In the genomic region with DNA sequence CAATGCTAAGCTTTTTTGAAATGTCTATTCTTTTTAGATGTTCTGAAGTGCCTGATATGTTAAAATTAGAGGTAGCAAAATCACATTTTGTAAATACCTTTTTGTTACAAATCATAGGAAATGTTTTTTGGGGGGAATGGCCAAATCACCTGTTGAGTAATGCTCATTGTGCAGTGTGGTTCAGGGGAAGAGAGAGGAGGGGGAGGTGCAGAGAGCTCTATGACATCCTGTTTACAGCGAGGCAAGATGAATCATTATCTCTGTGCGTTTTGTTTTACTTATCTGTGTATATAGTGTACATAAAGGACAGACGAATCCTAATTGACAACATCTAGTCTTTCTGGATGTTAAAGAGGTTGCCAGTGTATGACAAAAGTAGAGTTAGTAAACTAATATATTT, we compare ENCODE assay signal across 8 cellular contexts. TPM values are rescaled to one million over a fixed set of nuclear protein-coding genes. Genes with fewer than 3 reads are reported as not detected.
DNase-seq lines count a peak whose midpoint lies in the region; ATAC-seq lines count a peak whose summit lies in the region.
"Not testable (repeated sequence)": the region's sequence is repeated elsewhere in the genome, so short reads cannot be mapped to it uniquely, and the experiment has no call there.

No MANE protein-coding gene starts in this region.

- not testable (repeated sequence) for H3K27me3 Mint-ChIP-seq in activated CD4-positive, alpha-beta T cell treated with anti-CD3 and anti-CD28 coated beads for 36 hours; activated T-cell treated with anti-CD3 and anti-CD28 coated beads, Interleukin-2, amount 50 U/mL, for 24 hours; effector memory CD8-positive, alpha-beta T cell; natural killer cell treated with Interleukin-12 subunit alpha and Interleukin-12 subunit beta and Interleukin-15 and Interleukin-18, amount 100 ng/mL, for 72 hours

- H3K27ac Mint-ChIP-seq in activated CD4-positive, alpha-beta T cell treated with anti-CD3 and anti-CD28 coated beads for 36 hours = peak overlapping the region; percentile 90
- H3K27ac Mint-ChIP-seq in activated T-cell treated with anti-CD3 and anti-CD28 coated beads, Interleukin-2, amount 50 U/mL, for 24 hours = peak overlapping the region; percentile 89
- peak overlapping the region; percentile 86 to 89 for H3K27ac Mint-ChIP-seq in activated naive CD4-positive, alpha-beta T cell treated with anti-CD3 and anti-CD28 coated beads, Interleukin-2, amount 50 U/mL, for 72 hours
- H3K27ac Mint-ChIP-seq in effector memory CD8-positive, alpha-beta T cell = peak overlapping the region; percentile 81 to 86
- peak overlapping the region; percentile 24 to 52 for H3K27ac Mint-ChIP-seq in natural killer cell treated with Interleukin-12 subunit alpha and Interleukin-12 subunit beta and Interleukin-15 and Interleukin-18, amount 100 ng/mL, for 72 hours

- CTCF ChIA-PET in activated CD4-positive, alpha-beta T cell treated with anti-CD3 and anti-CD28 coated beads for 36 hours (lab: Charles Lee) = not testable (repeated sequence)

- ATAC-seq in activated CD4-positive, alpha-beta T cell treated with anti-CD3 and anti-CD28 coated beads for 36 hours = peak; percentile 100
- ATAC-seq in activated naive CD4-positive, alpha-beta T cell treated with anti-CD3 and anti-CD28 coated beads, Interleukin-2, amount 50 U/mL, for 72 hours = peak; percentile 80
- peak; percentile 87 for ATAC-seq in effector memory CD8-positive, alpha-beta T cell (replicated peaks)
- ATAC-seq in natural killer cell treated with Interleukin-12 subunit alpha and Interleukin-12 subunit beta and Interleukin-15 and Interleukin-18, amount 100 ng/mL, for 72 hours = peak in 1 of 2 donors; percentile 59
- ATAC-seq in stimulated activated naive CD8-positive, alpha-beta T cell treated with anti-CD3 and anti-CD28 coated beads, Interleukin-15, Interleukin-2, amounts not matched to agents 100 U/mL and 50 U/mL, for 24 hours = peak; percentile 59

- H3K9me3 Mint-ChIP-seq in activated CD4-positive, alpha-beta T cell treated with anti-CD3 and anti-CD28 coated beads for 36 hours (ENCODE audit: low read depth); activated T-cell treated with anti-CD3 and anti-CD28 coated beads, Interleukin-2, amount 50 U/mL, for 24 hours; activated naive CD4-positive, alpha-beta T cell treated with anti-CD3 and anti-CD28 coated beads, Interleukin-2, amount 50 U/mL, for 72 hours; effector memory CD8-positive, alpha-beta T cell; natural killer cell treated with Interleukin-12 subunit alpha and Interleukin-12 subunit beta and Interleukin-15 and Interleukin-18, amount 100 ng/mL, for 72 hours: not testable (repeated sequence)

- peak overlapping the region; percentile 37 for H3K4me3 Mint-ChIP-seq in activated CD4-positive, alpha-beta T cell treated with anti-CD3 and anti-CD28 coated beads for 36 hours
- peak overlapping the region; percentile 18 for H3K4me3 Mint-ChIP-seq in activated T-cell treated with anti-CD3 and anti-CD28 coated beads, Interleukin-2, amount 50 U/mL, for 24 hours
- H3K4me3 Mint-ChIP-seq in effector memory CD8-positive, alpha-beta T cell = peak overlapping the region; percentile 34 to 38
- peak overlapping the region; percentile 38 for H3K4me3 Mint-ChIP-seq in natural killer cell treated with Interleukin-12 subunit alpha and Interleukin-12 subunit beta and Interleukin-15 and Interleukin-18, amount 100 ng/mL, for 72 hours

- POLR2A ChIA-PET in activated CD4-positive, alpha-beta T cell treated with anti-CD3 and anti-CD28 coated beads for 36 hours (lab: Charles Lee) = interaction anchor here (1.2 kb wide), 1 partner anchor 9 kb away, joined by 3 read pairs; a partner anchor contains a TSS

- H3K4me1 Mint-ChIP-seq in activated CD4-positive, alpha-beta T cell treated with anti-CD3 and anti-CD28 coated beads for 36 hours = peaks cover 16% of the 10 kb centered on the region
- peaks cover 18% of the 10 kb centered on the region for H3K4me1 Mint-ChIP-seq in activated T-cell treated with anti-CD3 and anti-CD28 coated beads, Interleukin-2, amount 50 U/mL, for 24 hours (ENCODE audit: low read depth)
- H3K4me1 Mint-ChIP-seq in effector memory CD8-positive, alpha-beta T cell (ENCODE audit: low read depth in 2 of 2) = peaks cover 14 to 15% of the 10 kb centered on the region in 2 donors
- H3K4me1 Mint-ChIP-seq in natural killer cell treated with Interleukin-12 subunit alpha and Interleukin-12 subunit beta and Interleukin-15 and Interleukin-18, amount 100 ng/mL, for 72 hours (ENCODE audit: low read depth in 2 of 2) = not testable (repeated sequence)

- not testable (repeated sequence) for H3K36me3 Mint-ChIP-seq in activated CD4-positive, alpha-beta T cell treated with anti-CD3 and anti-CD28 coated beads for 36 hours (ENCODE audit: low read depth); activated T-cell treated with anti-CD3 and anti-CD28 coated beads, Interleukin-2, amount 50 U/mL, for 24 hours (ENCODE audit: low read depth); effector memory CD8-positive, alpha-beta T cell (ENCODE audit: insufficient read depth); natural killer cell treated with Interleukin-12 subunit alpha and Interleukin-12 subunit beta and Interleukin-15 and Interleukin-18, amount 100 ng/mL, for 72 hours
- H3K36me3 Mint-ChIP-seq in activated naive CD4-positive, alpha-beta T cell treated with anti-CD3 and anti-CD28 coated beads, Interleukin-2, amount 50 U/mL, for 72 hours = peaks cover 6 to 17% of the 10 kb centered on the region in 2 donors

- intact Hi-C loops in activated CD4-positive, alpha-beta T cell treated with anti-CD3 and anti-CD28 coated beads for 36 hours (cut with DNase I, micrococcal nuclease) = not testable (repeated sequence)

- peak; percentile 72 for DNase-seq in DMS53 treated with DMSO at 0.1 percent for 48 hours (lab: John Stamatoyannopoulos, UW; ENCODE audit: unreplicated experiment)
- DNase-seq in NK-92 treated with Interleukin-12 subunit alpha and Interleukin-12 subunit beta, amount 100 ng/mL, for 24 hours (lab: John Stamatoyannopoulos, UW) = peak; percentile 19
- DNase-seq in activated CD4-positive, alpha-beta T cell treated with anti-CD3 and anti-CD28 coated beads for 36 hours = peak; percentile 57
- not testable (repeated sequence) for DNase-seq in activated T-cell treated with anti-CD3 and anti-CD28 coated beads, Interleukin-2, amount 50 U/mL, for 24 hours; natural killer cell treated with Interleukin-12 subunit alpha and Interleukin-12 subunit beta and Interleukin-15 and Interleukin-18, amount 100 ng/mL, for 72 hours (ENCODE audit: low spot score); stimulated activated naive CD8-positive, alpha-beta T cell treated with anti-CD3 and anti-CD28 coated beads, Interleukin-15, Interleukin-2, amounts not matched to agents 100 U/mL and 50 U/mL, for 24 hours
- DNase-seq in activated naive CD4-positive, alpha-beta T cell treated with anti-CD3 and anti-CD28 coated beads, Interleukin-2, amount 50 U/mL, for 72 hours (ENCODE audit: low spot score in 2 of 2) = peak in 1 of 2 donors; percentile 24
- DNase-seq in effector memory CD8-positive, alpha-beta T cell = peak in 1 of 3 experiments; percentile 6

RNA-seq across cellular contexts. Expression of a gene that starts 9.4 kb away (rescaled TPM):
- 100 to 1,000 TPM; 104 to 151 TPM for total RNA-seq in activated CD4-positive, alpha-beta T cell treated with anti-CD3 and anti-CD28 coated beads for 36 hours
- 10 to 100 TPM; 73.6 to 93.5 TPM for total RNA-seq in activated naive CD4-positive, alpha-beta T cell treated with anti-CD3 and anti-CD28 coated beads, Interleukin-2, amount 50 U/mL, for 72 hours
- 10 to 100 TPM; 76.3 to 83.4 TPM for total RNA-seq in natural killer cell treated with Interleukin-12 subunit alpha and Interleukin-12 subunit beta and Interleukin-15 and Interleukin-18, amount 100 ng/mL, for 72 hours

Comparison
In these comparisons a context has a peak if more than half of its experiments do, and no peak if none do; other contexts are left out.
1. H3K27ac Mint-ChIP-seq: peak in every context shown above with its lines; median percentile 90 in activated CD4-positive, alpha-beta T cell treated with anti-CD3 and anti-CD28 coated beads for 36 hours; 89 in activated T-cell treated with anti-CD3 and anti-CD28 coated beads, Interleukin-2, amount 50 U/mL, for 24 hours; 88 in activated naive CD4-positive, alpha-beta T cell treated with anti-CD3 and anti-CD28 coated beads, Interleukin-2, amount 50 U/mL, for 72 hours; 84 in effector memory CD8-positive, alpha-beta T cell; 38 in natural killer cell treated with Interleukin-12 subunit alpha and Interleukin-12 subunit beta and Interleukin-15 and Interleukin-18, amount 100 ng/mL, for 72 hours.